Comparison of ENCODE assay signal across 10 cellular contexts in genomic region chr11:2099523-2100316, GRCh38. TPM values are rescaled to one million over a fixed set of nuclear protein-coding genes. Genes with fewer than 3 reads are reported as not detected.
A peak's percentile ranks its signal among the peaks of the same experiment; 100 is the strongest.
DNase-seq lines count a peak whose midpoint lies in the region; ATAC-seq and TF ChIP-seq lines count a peak whose summit lies in the region.
"Had no signal": no experiment of that assay in that cellular context is flagged by ENCODE, and none has a peak within 500 bp of the region (broad histone marks: within the 10 kb centered on the region; RNA-seq: fewer than 3 reads in every experiment).

No MANE protein-coding gene starts in this region.

- no peak for TF ChIP-seq POLR2A in upper lobe of left lung (IDR thresholded peaks at IDR 0.05)

- H3K9me3 Mint-ChIP-seq in activated naive CD8-positive, alpha-beta T cell treated with anti-CD3 and anti-CD28 coated beads, Interleukin-2, amount 10 ng/mL, durations not matched to agents 7 days and 5 days: no peaks in the 10 kb centered on the region
- no peaks in the 10 kb centered on the region for H3K9me3 Mint-ChIP-seq in activated naive CD8-positive, alpha-beta T cell treated with anti-CD3 and anti-CD28 coated beads for 36 hours
- H3K9me3 Mint-ChIP-seq in WTC11: peaks cover 4% of the 10 kb centered on the region; the same call in 1 of the 2 replicates
- H3K9me3 Mint-ChIP-seq in activated CD4-positive, alpha-beta T cell treated with anti-CD3 and anti-CD28 coated beads, Interleukin-2, amount 10 ng/mL, durations not matched to agents 24 days and 14 days: no peaks in the 10 kb centered on the region
- H3K9me3 Mint-ChIP-seq: activated CD4-positive, alpha-beta memory T cell treated with anti-CD3 and anti-CD28 coated beads, Interleukin-2, amount 10 ng/mL, durations not matched to agents 7 days and 5 days had no signal

- no peak overlapping the region for H3K27ac Mint-ChIP-seq in activated naive CD8-positive, alpha-beta T cell treated with anti-CD3 and anti-CD28 coated beads, Interleukin-2, amount 10 ng/mL, durations not matched to agents 7 days and 5 days
- no peak overlapping the region for H3K27ac Mint-ChIP-seq in activated naive CD8-positive, alpha-beta T cell treated with anti-CD3 and anti-CD28 coated beads for 36 hours
- no peak overlapping the region for H3K27ac Mint-ChIP-seq in WTC11
- no peak overlapping the region for H3K27ac Mint-ChIP-seq in activated CD4-positive, alpha-beta T cell treated with anti-CD3 and anti-CD28 coated beads, Interleukin-2, amount 10 ng/mL, durations not matched to agents 24 days and 14 days
- H3K27ac Mint-ChIP-seq: activated CD4-positive, alpha-beta memory T cell treated with anti-CD3 and anti-CD28 coated beads, Interleukin-2, amount 10 ng/mL, durations not matched to agents 7 days and 5 days had no signal

- H3K9me3 ChIP-seq in left lung (no peaks in the 10 kb centered on the region), upper lobe of left lung (no peaks in the 10 kb centered on the region), A673 (ENCODE audit: low read depth, low read length, poor library complexity, severe bottlenecking) (no peaks in the 10 kb centered on the region)

- TF ChIP-seq CTCF in WTC11 (IDR thresholded peaks at IDR 0.05) (no peak), left lung (IDR thresholded peaks at IDR 0.05) (peak in 1 of 2 donors; percentile 25), upper lobe of left lung (IDR thresholded peaks at IDR 0.05) (peak in 4 of 6 experiments; percentile 22 to 46 (median 34)), A673 (conservative IDR thresholded peaks at IDR 0.05; ENCODE audit: low read depth, low read length) (no peak)

- intact Hi-C loops in left lung (cut with DNase I) (no loop called here), A673 (cut with micrococcal nuclease; ENCODE audit: unreplicated experiment) (no loop called here)
- intact Hi-C loops in activated CD4-positive, alpha-beta T cell treated with anti-CD3 and anti-CD28 coated beads, Interleukin-2, amount 10 ng/mL, durations not matched to agents 24 days and 14 days (cut with micrococcal nuclease): no loop called here

- H3K4me3 Mint-ChIP-seq in activated naive CD8-positive, alpha-beta T cell treated with anti-CD3 and anti-CD28 coated beads, Interleukin-2, amount 10 ng/mL, durations not matched to agents 7 days and 5 days: no peak overlapping the region
- H3K4me3 Mint-ChIP-seq in activated naive CD8-positive, alpha-beta T cell treated with anti-CD3 and anti-CD28 coated beads for 36 hours: no peak overlapping the region
- no peak overlapping the region for H3K4me3 Mint-ChIP-seq in WTC11
- H3K4me3 Mint-ChIP-seq in activated CD4-positive, alpha-beta T cell treated with anti-CD3 and anti-CD28 coated beads, Interleukin-2, amount 10 ng/mL, durations not matched to agents 24 days and 14 days: no peak overlapping the region
- H3K4me3 Mint-ChIP-seq: activated CD4-positive, alpha-beta memory T cell treated with anti-CD3 and anti-CD28 coated beads, Interleukin-2, amount 10 ng/mL, durations not matched to agents 7 days and 5 days had no signal

- POLR2A ChIA-PET in activated naive CD8-positive, alpha-beta T cell treated with anti-CD3 and anti-CD28 coated beads, Interleukin-2, amount 10 ng/mL, durations not matched to agents 7 days and 5 days (lab: Charles Lee): no interaction called here
- POLR2A ChIA-PET in WTC11 (lab: Charles Lee): no interaction called here
- POLR2A ChIA-PET in A673 (lab: Charles Lee; ENCODE audit: low non-redundant PET): interaction anchor here (0.6 kb wide), 1 partner anchor 788 kb away, joined by 5 read pairs; no protein-coding TSS in a partner anchor

- CTCF ChIA-PET in WTC11 (lab: Charles Lee) (interaction anchor here (0.6 to 1.9 kb wide), 14 partner anchors 9 to 447 kb away, joined by 3 to 6 read pairs (median 4); no protein-coding TSS in a partner anchor), A673 (lab: Charles Lee) (no interaction called here)

- H3K27me3 Mint-ChIP-seq in activated naive CD8-positive, alpha-beta T cell treated with anti-CD3 and anti-CD28 coated beads, Interleukin-2, amount 10 ng/mL, durations not matched to agents 7 days and 5 days: peaks cover 6% of the 10 kb centered on the region
- H3K27me3 Mint-ChIP-seq in activated naive CD8-positive, alpha-beta T cell treated with anti-CD3 and anti-CD28 coated beads for 36 hours: no peaks in the 10 kb centered on the region
- no peaks in the 10 kb centered on the region; the same call in 1 of the 2 replicates for H3K27me3 Mint-ChIP-seq in WTC11 (ENCODE audit: low read depth)
- H3K27me3 Mint-ChIP-seq in activated CD4-positive, alpha-beta T cell treated with anti-CD3 and anti-CD28 coated beads, Interleukin-2, amount 10 ng/mL, durations not matched to agents 24 days and 14 days: peaks cover 2% of the 10 kb centered on the region

- TF ChIP-seq EP300 in upper lobe of left lung (IDR thresholded peaks at IDR 0.05): no peak

- H3K27ac ChIP-seq in left lung: no peak overlapping the region
- peak overlapping the region in 3 of 4 donors; percentile 35 to 56 (median 35) for H3K27ac ChIP-seq in upper lobe of left lung
- no peak overlapping the region for H3K27ac ChIP-seq in A673 (ENCODE audit: low read depth, low read length, poor library complexity, severe bottlenecking)

- no TSS peak for BruUV-seq in A673 (replicated peaks; lab: Mats Ljungman, UMichigan)

- H3K36me3 Mint-ChIP-seq in activated naive CD8-positive, alpha-beta T cell treated with anti-CD3 and anti-CD28 coated beads, Interleukin-2, amount 10 ng/mL, durations not matched to agents 7 days and 5 days: no peaks in the 10 kb centered on the region
- no peaks in the 10 kb centered on the region for H3K36me3 Mint-ChIP-seq in activated naive CD8-positive, alpha-beta T cell treated with anti-CD3 and anti-CD28 coated beads for 36 hours
- H3K36me3 Mint-ChIP-seq in WTC11: no peaks in the 10 kb centered on the region
- H3K36me3 Mint-ChIP-seq in activated CD4-positive, alpha-beta T cell treated with anti-CD3 and anti-CD28 coated beads, Interleukin-2, amount 10 ng/mL, durations not matched to agents 24 days and 14 days (ENCODE audit: low read depth): no peaks in the 10 kb centered on the region

- H3K36me3 ChIP-seq in left lung (no peaks in the 10 kb centered on the region), upper lobe of left lung (no peaks in the 10 kb centered on the region), A673 (ENCODE audit: insufficient read depth, low read length, poor library complexity, severe bottlenecking) (no peaks in the 10 kb centered on the region)

- DNase-seq in activated naive CD8-positive, alpha-beta T cell treated with anti-CD3 and anti-CD28 coated beads, Interleukin-2, amount 10 ng/mL, durations not matched to agents 7 days and 5 days: peak; percentile 23
- no peak for DNase-seq in activated naive CD8-positive, alpha-beta T cell treated with anti-CD3 and anti-CD28 coated beads for 36 hours
- DNase-seq in WTC11 (ENCODE audit: low spot score) (no peak), left lung (peak in 1 of 2 donors; percentile 83), upper lobe of left lung (peak; percentile 65 to 86), A673 (ENCODE audit: low spot score) (no peak)
- no peak for DNase-seq in activated CD4-positive, alpha-beta T cell treated with anti-CD3 and anti-CD28 coated beads, Interleukin-2, amount 10 ng/mL, durations not matched to agents 24 days and 14 days
- DNase-seq: caudate nucleus had no signal

- H3K4me3 ChIP-seq in left lung: no peak overlapping the region
- no peak overlapping the region for H3K4me3 ChIP-seq in upper lobe of left lung
- no peak overlapping the region for H3K4me3 ChIP-seq in A673 (ENCODE audit: low read depth, low read length, poor library complexity, severe bottlenecking)

- ATAC-seq in activated naive CD8-positive, alpha-beta T cell treated with anti-CD3 and anti-CD28 coated beads, Interleukin-2, amount 10 ng/mL, durations not matched to agents 7 days and 5 days (ENCODE audit: low read depth): no peak
- ATAC-seq in WTC11: peak; percentile 10
- peak; percentile 77 for ATAC-seq in left lung
- peak in 1 of 2 donors; percentile 42 for ATAC-seq in upper lobe of left lung (ENCODE audit: low FRiP score in 2 of 2)
- no peak for ATAC-seq in GM21786 (IDR thresholded peaks at IDR 0.05; ENCODE audit: unreplicated experiment)

- peaks cover 3% of the 10 kb centered on the region for H3K4me1 Mint-ChIP-seq in activated naive CD8-positive, alpha-beta T cell treated with anti-CD3 and anti-CD28 coated beads, Interleukin-2, amount 10 ng/mL, durations not matched to agents 7 days and 5 days
- H3K4me1 Mint-ChIP-seq in activated naive CD8-positive, alpha-beta T cell treated with anti-CD3 and anti-CD28 coated beads for 36 hours: peaks cover 2% of the 10 kb centered on the region
- H3K4me1 Mint-ChIP-seq in WTC11: peaks cover 18% of the 10 kb centered on the region
- no peaks in the 10 kb centered on the region for H3K4me1 Mint-ChIP-seq in activated CD4-positive, alpha-beta T cell treated with anti-CD3 and anti-CD28 coated beads, Interleukin-2, amount 10 ng/mL, durations not matched to agents 24 days and 14 days
- H3K4me1 Mint-ChIP-seq: activated CD4-positive, alpha-beta memory T cell treated with anti-CD3 and anti-CD28 coated beads, Interleukin-2, amount 10 ng/mL, durations not matched to agents 7 days and 5 days had no signal

- H3K27me3 ChIP-seq in left lung (no peaks in the 10 kb centered on the region), upper lobe of left lung (no peaks in the 10 kb centered on the region), A673 (replicated peaks; ENCODE audit: insufficient read depth, low read depth, low read length, poor library complexity) (no peaks in the 10 kb centered on the region)

- H3K4me1 ChIP-seq in left lung (peaks cover 11 to 26% of the 10 kb centered on the region in 2 donors), upper lobe of left lung (peaks cover 43 to 62% (median 54%) of the 10 kb centered on the region in 4 donors), A673 (ENCODE audit: insufficient read depth, low read length, poor library complexity, severe bottlenecking) (no peaks in the 10 kb centered on the region)

- WGBS in upper lobe of left lung, 2 donors: 61 to 70% methylated on average over 10 to 15 of the region's 20 CpGs

TF ChIP-seq in WTC11, 78 proteins besides CTCF, POLR2A, EP300 and RAD21:
- no peak for TF ChIP-seq SOX15 (CRISPR knock-in tag; IDR thresholded peaks at IDR 0.05)
- TF ChIP-seq SP1 (CRISPR knock-in tag; conservative IDR thresholded peaks at IDR 0.05): no peak

RNA-seq across cellular contexts. Expression of gene IGF2, which starts 39.5 kb away (rescaled TPM):
- total RNA-seq in activated naive CD8-positive, alpha-beta T cell treated with anti-CD3 and anti-CD28 coated beads, Interleukin-2, amount 10 ng/mL, durations not matched to agents 7 days and 5 days: not detected
- total RNA-seq in activated naive CD8-positive, alpha-beta T cell treated with anti-CD3 and anti-CD28 coated beads for 36 hours: under 1 TPM; 0.06 to 0.08 TPM
- total RNA-seq in WTC11 (2021): 1.5 to 2.7 TPM (median 2.6 TPM) in 3 replicates
- total RNA-seq in left lung: 10 to 100 TPM; 12.0 to 13.9 TPM
- total RNA-seq in upper lobe of left lung: 10 to 100 TPM in 2 of 6 donors, 1 to 10 TPM in 3, not detected in 1; 7.0 to 24.4 (median 8.4) TPM
- 0.17 and 0.20 TPM in 2 replicates for total RNA-seq in A673 (2021)
- 0.45 and 1.1 TPM in 2 replicates for total RNA-seq in activated CD4-positive, alpha-beta T cell treated with anti-CD3 and anti-CD28 coated beads, Interleukin-2, amount 10 ng/mL, durations not matched to agents 24 days and 14 days

Comparison
In these comparisons a context has a peak if more than half of its experiments do, and no peak if none do; other contexts are left out.
1. DNase-seq: peak in activated naive CD8-positive, alpha-beta T cell treated with anti-CD3 and anti-CD28 coated beads, Interleukin-2, amount 10 ng/mL, durations not matched to agents 7 days and 5 days (single experiment) and upper lobe of left lung (2 of 2); none in activated naive CD8-positive, alpha-beta T cell treated with anti-CD3 and anti-CD28 coated beads for 36 hours (single experiment), WTC11 (single experiment), A673 (single experiment) and activated CD4-positive, alpha-beta T cell treated with anti-CD3 and anti-CD28 coated beads, Interleukin-2, amount 10 ng/mL, durations not matched to agents 24 days and 14 days (single experiment).
2. ATAC-seq: peak in WTC11 (single experiment) and left lung (single experiment); none in activated naive CD8-positive, alpha-beta T cell treated with anti-CD3 and anti-CD28 coated beads, Interleukin-2, amount 10 ng/mL, durations not matched to agents 7 days and 5 days (single experiment) and GM21786 (single experiment).
3. CTCF ChIP-seq: peak in upper lobe of left lung (4 of 6); none in WTC11 (single experiment) and A673 (single experiment).
4. H3K27ac ChIP-seq: peak in upper lobe of left lung (3 of 4); none in left lung (0 of 2) and A673 (single experiment).